ENCODE assay signal across 17 cellular contexts in genomic region chr19:31096930-31097329, GRCh38.
DNase-seq lines count a peak whose midpoint lies in the region; ATAC-seq and TF ChIP-seq lines count a peak whose summit lies in the region.
"Had no signal": no experiment of that assay in that cellular context is flagged by ENCODE, and none has a peak within 500 bp of the region (broad histone marks: within the 10 kb centered on the region; RNA-seq: fewer than 3 reads in every experiment).

No MANE protein-coding gene starts in this region.

- H3K27me3 Mint-ChIP-seq in activated T-helper 17 cell treated with anti-CD3 and anti-CD28 coated beads, Interleukin-2, amount 50 U/mL, for 72 hours = peaks cover 6% of the 10 kb centered on the region

- no peak for DNase-seq in SK-N-MC (ENCODE audit: low read depth, low spot score)
- DNase-seq in left colon = peak; percentile 31 to 46
- DNase-seq in transverse colon = peak; percentile 35
- no peak for DNase-seq in NCI-H524 (lab: John Stamatoyannopoulos, UW)
- DNase-seq: 8988T; CD4-positive, alpha-beta memory T cell; DMS153; DMS79; GDM1; GOT3; H7 had no signal

- H3K4me3 ChIP-seq in HEK293 (ENCODE audit: low read depth, low read length) (no peak overlapping the region), SK-N-MC (no peak overlapping the region), transverse colon (no peak overlapping the region)
- H3K4me3 ChIP-seq: BLaER1 had no signal

- CTCF ChIA-PET in HEK293 (lab: Yijun Ruan, JAX) = interaction anchor here (0.5 to 1.0 kb wide), 4 partner anchors 42 to 1498 kb away, joined by 3 to 4 read pairs (median 3); no protein-coding TSS in a partner anchor

- no peaks in the 10 kb centered on the region for H3K9me3 Mint-ChIP-seq in activated T-helper 17 cell treated with anti-CD3 and anti-CD28 coated beads, Interleukin-2, amount 50 U/mL, for 72 hours
- H3K9me3 Mint-ChIP-seq: CD14-positive monocyte had no signal

- TF ChIP-seq CTCF in HEK293 (tag by site-specific recombination; IDR thresholded peaks at IDR 0.05) (no peak), transverse colon (IDR thresholded peaks at IDR 0.05) (no peak)

- TF ChIP-seq EP300 in transverse colon (IDR thresholded peaks at IDR 0.05; ENCODE audit: low read depth) = no peak

- ATAC-seq in left colon (peak; percentile 90), GM19324 (IDR thresholded peaks at IDR 0.05; ENCODE audit: low FRiP score, unreplicated experiment) (no peak)
- ATAC-seq in activated T-helper 17 cell treated with anti-CD3 and anti-CD28 coated beads, Interleukin-2, amount 50 U/mL, for 72 hours (replicated peaks) = no peak
- ATAC-seq: HCT116 had no signal

- H3K36me3 Mint-ChIP-seq in activated T-helper 17 cell treated with anti-CD3 and anti-CD28 coated beads, Interleukin-2, amount 50 U/mL, for 72 hours (ENCODE audit: low read depth) = no peaks in the 10 kb centered on the region
- H3K36me3 Mint-ChIP-seq: CD14-positive monocyte; CD4-positive, alpha-beta memory T cell had no signal

- H3K4me1 Mint-ChIP-seq in activated T-helper 17 cell treated with anti-CD3 and anti-CD28 coated beads, Interleukin-2, amount 50 U/mL, for 72 hours = no peaks in the 10 kb centered on the region
- H3K4me1 Mint-ChIP-seq: CD4-positive, alpha-beta memory T cell had no signal

- TF ChIP-seq POLR2A in transverse colon (IDR thresholded peaks at IDR 0.05) = no peak

- no peaks in the 10 kb centered on the region for H3K27me3 ChIP-seq in transverse colon
- H3K27me3 ChIP-seq: BLaER1 had no signal

- POLR2A ChIA-PET in HEK293 (lab: Yijun Ruan, JAX) = no interaction called here

- H3K4me3 Mint-ChIP-seq in activated T-helper 17 cell treated with anti-CD3 and anti-CD28 coated beads, Interleukin-2, amount 50 U/mL, for 72 hours = no peak overlapping the region
- H3K4me3 Mint-ChIP-seq: CD14-positive monocyte; CD4-positive, alpha-beta memory T cell had no signal

- peaks cover 4% of the 10 kb centered on the region; the same call in 1 of the 2 replicates for H3K4me1 ChIP-seq in HEK293 (ENCODE audit: control insufficient read depth, insufficient read depth, low read length)
- peaks cover 0 to 33% (median 6%) of the 10 kb centered on the region in 4 donors for H3K4me1 ChIP-seq in transverse colon
- H3K4me1 ChIP-seq: BLaER1 had no signal

- H3K36me3 ChIP-seq in HEK293 (ENCODE audit: control insufficient read depth in 2 of 2, insufficient read depth in 1 of 2, low read length in 2 of 2) (no peaks in the 10 kb centered on the region), SK-N-MC (ENCODE audit: insufficient read depth, low read length) (no peaks in the 10 kb centered on the region), transverse colon (no peaks in the 10 kb centered on the region)
- H3K36me3 ChIP-seq: BLaER1 had no signal

- intact Hi-C loops in left colon (cut with DNase I, micrococcal nuclease) (no loop called here), transverse colon (cut with DNase I; ENCODE audit: low total_unique reads) (no loop called here)

- no peaks in the 10 kb centered on the region for H3K9me3 ChIP-seq in HEK293 (ENCODE audit: control insufficient read depth, insufficient read depth, low read depth, low read length)
- H3K9me3 ChIP-seq in SK-N-MC (ENCODE audit: low read depth, low read length) = no peaks in the 10 kb centered on the region
- H3K9me3 ChIP-seq in transverse colon = no peaks in the 10 kb centered on the region
- H3K9me3 ChIP-seq: BLaER1 had no signal

- 42 to 44% methylated on average over 1 to 6 of the region's 6 CpGs for WGBS in transverse colon (ENCODE audit: low coverage in 1 of 2), 2 donors

- no peak overlapping the region for H3K9ac ChIP-seq in SK-N-MC (ENCODE audit: insufficient read length)
- H3K9ac ChIP-seq: BLaER1 had no signal

- in situ Hi-C loops in transverse colon (cut with MboI; ENCODE audit: low pct_ligation_motif_present in 1 of 4, low pct_unique_long_range_greater_than_20kb in 1 of 4, low sequenced_read_pairs in 3 of 4) = no loop called here

- H3K27ac ChIP-seq in HEK293 (ENCODE audit: extremely low read depth, low read depth, low read length) (no peak overlapping the region), SK-N-MC (peak overlapping the region; percentile 6; the same call in 1 of the 2 replicates), transverse colon (no peak overlapping the region)
- H3K27ac ChIP-seq: BLaER1 had no signal

- H3K27ac Mint-ChIP-seq in activated T-helper 17 cell treated with anti-CD3 and anti-CD28 coated beads, Interleukin-2, amount 50 U/mL, for 72 hours = no peak overlapping the region
- H3K27ac Mint-ChIP-seq: CD14-positive monocyte; CD4-positive, alpha-beta memory T cell had no signal

TF ChIP-seq in HEK293, 187 proteins besides CTCF, POLR2A, EP300 and RAD21:
- TF ChIP-seq ZSCAN4 (tag by site-specific recombination; IDR thresholded peaks at IDR 0.05) (peak; percentile 68), ZNF639 (tag by site-specific recombination; IDR thresholded peaks at IDR 0.05) (no peak)

Comparison
In these comparisons a context has a peak if more than half of its experiments do, and no peak if none do; other contexts are left out.
1. DNase-seq: peak in left colon (2 of 2) and transverse colon (single experiment); none in SK-N-MC (single experiment) and NCI-H524 (0 of 2).